In the genomic region with DNA sequence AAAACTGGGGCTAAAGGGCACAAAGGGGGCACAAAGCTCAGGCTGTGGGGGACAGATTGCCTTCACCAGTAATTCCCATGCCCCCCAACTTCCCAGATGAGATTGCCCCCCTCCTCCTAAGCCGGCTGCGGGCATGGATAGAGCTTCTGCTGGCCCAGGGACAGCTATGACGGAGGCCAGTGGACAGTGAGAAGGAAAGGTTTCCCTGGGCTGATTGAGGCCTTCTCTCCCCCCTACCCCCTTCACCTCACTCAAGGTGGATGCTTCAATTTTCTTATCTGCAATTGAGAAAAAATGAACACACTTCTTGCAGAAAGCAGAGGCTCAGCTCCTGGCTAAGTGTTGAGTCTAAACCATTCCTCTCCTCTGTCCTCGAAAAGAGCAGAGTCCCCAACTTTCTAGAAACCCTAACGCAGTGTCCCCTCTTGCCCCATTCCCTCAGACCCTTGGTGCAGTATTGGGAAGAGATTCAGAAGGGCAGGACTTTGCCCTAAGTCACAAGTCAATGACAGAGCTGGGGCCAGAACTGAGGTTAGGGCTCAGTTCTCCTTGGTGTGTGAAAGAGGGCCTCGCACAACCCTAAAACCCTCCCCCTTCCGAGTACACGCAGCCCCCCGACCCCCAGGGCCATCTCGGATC, we compare ENCODE assay signal across 1 cellular context.
TF ChIP-seq lines count a peak whose summit lies in the region.

No MANE protein-coding gene starts in this region.

TF ChIP-seq in H1, 55 proteins besides CTCF, POLR2A, EP300 and RAD21:
- no peak for TF ChIP-seq GABPA (IDR thresholded peaks at IDR 0.05; ENCODE audit: borderline replicate concordance, insufficient read depth, low read length)
- no peak for TF ChIP-seq TAF1 (IDR thresholded peaks at IDR 0.05; ENCODE audit: low read depth, low read length)
- no peak for TF ChIP-seq CBX5 (IDR thresholded peaks at IDR 0.05; ENCODE audit: low read depth, low read length)
- no peak for TF ChIP-seq SRF (IDR thresholded peaks at IDR 0.05; ENCODE audit: low read depth, low read length)
- no peak for TF ChIP-seq SIX5 (IDR thresholded peaks at IDR 0.05; ENCODE audit: low read depth, low read length)
